Comparison of ENCODE assay signal across 15 cellular contexts in genomic region chr20:61449916-61450315, GRCh38.
A peak's percentile ranks its signal among the peaks of the same experiment; 100 is the strongest.
DNase-seq lines count a peak whose midpoint lies in the region; ATAC-seq and TF ChIP-seq lines count a peak whose summit lies in the region.
"Had no signal": no experiment of that assay in that cellular context is flagged by ENCODE, and none has a peak within 500 bp of the region (broad histone marks: within the 10 kb centered on the region; RNA-seq: fewer than 3 reads in every experiment).

No MANE protein-coding gene starts in this region.

- no peak overlapping the region for H3K27ac Mint-ChIP-seq in activated CD8-positive, alpha-beta T cell treated with anti-CD3 and anti-CD28 coated beads, Interleukin-2, amount 10 ng/mL, durations not matched to agents 7 days and 5 days
- H3K27ac Mint-ChIP-seq: CD8-positive, alpha-beta memory T cell had no signal

- CTCF ChIA-PET in activated CD8-positive, alpha-beta T cell treated with anti-CD3 and anti-CD28 coated beads, Interleukin-2, amount 10 ng/mL, durations not matched to agents 7 days and 5 days (lab: Charles Lee) = no interaction called here

- no peaks in the 10 kb centered on the region for H3F3A ChIP-seq in MM.1S (ENCODE audit: insufficient read depth, low read length)

- no peak overlapping the region for H3K27ac ChIP-seq in MM.1S (ENCODE audit: low read length)
- no peak overlapping the region for H3K27ac ChIP-seq in iPS-20b (ENCODE audit: low read length)
- H3K27ac ChIP-seq in thyroid gland = no peak overlapping the region
- H3K27ac ChIP-seq: BLaER1, RWPE1 had no signal

- 82 to 86% methylated on average over 2 of the region's 2 CpGs for WGBS in thyroid gland, 2 donors

- no peaks in the 10 kb centered on the region for H3K27me3 Mint-ChIP-seq in activated CD8-positive, alpha-beta T cell treated with anti-CD3 and anti-CD28 coated beads, Interleukin-2, amount 10 ng/mL, durations not matched to agents 7 days and 5 days (ENCODE audit: low read depth)

- no peak overlapping the region for H3K4me3 ChIP-seq in MM.1S (ENCODE audit: low read length)
- no peak overlapping the region for H3K4me3 ChIP-seq in iPS-20b (ENCODE audit: low read length)
- H3K4me3 ChIP-seq in thyroid gland (replicated peaks in 1 of 3) = no peak overlapping the region
- H3K4me3 ChIP-seq: BLaER1 had no signal

- H3K9ac ChIP-seq in MM.1S (ENCODE audit: low read length) = no peak overlapping the region
- peak overlapping the region; percentile 13; the same call in 1 of the 2 replicates for H3K9ac ChIP-seq in iPS-20b (ENCODE audit: low read depth, low read length)
- H3K9ac ChIP-seq: BLaER1 had no signal

- no peak for TF ChIP-seq POLR2A in thyroid gland (IDR thresholded peaks at IDR 0.05)

- H3K79me2 ChIP-seq in MM.1S (ENCODE audit: low read length) = no peaks in the 10 kb centered on the region

- H3K36me3 ChIP-seq in MM.1S (replicated peaks; ENCODE audit: insufficient read depth, low read length) = no peaks in the 10 kb centered on the region
- no peaks in the 10 kb centered on the region for H3K36me3 ChIP-seq in iPS-20b (ENCODE audit: insufficient read depth, low read depth, low read length)
- H3K36me3 ChIP-seq in thyroid gland = no peaks in the 10 kb centered on the region
- H3K36me3 ChIP-seq: BLaER1 had no signal

- intact Hi-C loops in thyroid gland (cut with DNase I) = no loop called here

- H3K4me1 ChIP-seq in MM.1S (ENCODE audit: low read length) (no peaks in the 10 kb centered on the region), iPS-20b (ENCODE audit: insufficient read depth, low read length) (peaks cover 34% of the 10 kb centered on the region), thyroid gland (no peaks in the 10 kb centered on the region)
- H3K4me1 ChIP-seq: BLaER1 had no signal

- H3K4me3 Mint-ChIP-seq in activated CD8-positive, alpha-beta T cell treated with anti-CD3 and anti-CD28 coated beads, Interleukin-2, amount 10 ng/mL, durations not matched to agents 7 days and 5 days = no peak overlapping the region
- H3K4me3 Mint-ChIP-seq: CD8-positive, alpha-beta memory T cell had no signal

- H3K27me3 ChIP-seq in MM.1S (replicated peaks; ENCODE audit: insufficient read depth, low read length) (peaks cover 54% of the 10 kb centered on the region), iPS-20b (ENCODE audit: insufficient read depth, low read length) (no peaks in the 10 kb centered on the region), thyroid gland (no peaks in the 10 kb centered on the region)
- H3K27me3 ChIP-seq: BLaER1 had no signal

- H2AFZ ChIP-seq in MM.1S (ENCODE audit: low read length) = no peak overlapping the region

- H4K20me1 ChIP-seq in MM.1S (ENCODE audit: insufficient read depth, low read length) = no peaks in the 10 kb centered on the region
- H4K20me1 ChIP-seq: BLaER1 had no signal

- H3K9me2 ChIP-seq in MM.1S (replicated peaks; ENCODE audit: insufficient read depth, low read length) = no peaks in the 10 kb centered on the region

- no peaks in the 10 kb centered on the region for H3K9me3 Mint-ChIP-seq in activated CD8-positive, alpha-beta T cell treated with anti-CD3 and anti-CD28 coated beads, Interleukin-2, amount 10 ng/mL, durations not matched to agents 7 days and 5 days (ENCODE audit: insufficient read depth)

- no peaks in the 10 kb centered on the region for H3K36me3 Mint-ChIP-seq in activated CD8-positive, alpha-beta T cell treated with anti-CD3 and anti-CD28 coated beads, Interleukin-2, amount 10 ng/mL, durations not matched to agents 7 days and 5 days (ENCODE audit: low read depth)
- H3K36me3 Mint-ChIP-seq: CD8-positive, alpha-beta memory T cell had no signal

- H3K4me1 Mint-ChIP-seq in activated CD8-positive, alpha-beta T cell treated with anti-CD3 and anti-CD28 coated beads, Interleukin-2, amount 10 ng/mL, durations not matched to agents 7 days and 5 days (ENCODE audit: low read depth) = no peaks in the 10 kb centered on the region
- H3K4me1 Mint-ChIP-seq: CD8-positive, alpha-beta memory T cell had no signal

- no peak for ATAC-seq in activated CD8-positive, alpha-beta T cell treated with anti-CD3 and anti-CD28 coated beads, Interleukin-2, amount 10 ng/mL, durations not matched to agents 7 days and 5 days

- POLR2A ChIA-PET in activated CD8-positive, alpha-beta T cell treated with anti-CD3 and anti-CD28 coated beads, Interleukin-2, amount 10 ng/mL, durations not matched to agents 7 days and 5 days (lab: Charles Lee) = no interaction called here

- H3K4me2 ChIP-seq in MM.1S (ENCODE audit: low read depth, low read length) = peak overlapping the region; percentile 28; the same call in 1 of the 2 replicates
- H3K4me2 ChIP-seq: BLaER1 had no signal

- peak; percentile 6 for DNase-seq in HK-2 (ENCODE audit: unreplicated experiment)
- DNase-seq in MM.1S = no peak
- DNase-seq in thyroid gland = no peak
- no peak for DNase-seq in activated CD8-positive, alpha-beta T cell treated with anti-CD3 and anti-CD28 coated beads, Interleukin-2, amount 10 ng/mL, durations not matched to agents 7 days and 5 days
- no peak for DNase-seq in activated CD4-positive, CD25-positive, alpha-beta regulatory T cell treated with anti-CD3 and anti-CD28 coated beads, Interleukin-2, amount 50 U/mL, for 72 hours
- no peak for DNase-seq in stimulated activated CD4-positive, alpha-beta T cell treated with anti-CD3 and anti-CD28 coated beads, Interleukin-4, amount 100 ng/mL, for 24 hours
- DNase-seq: CD8-positive, alpha-beta memory T cell; DMS 273 treated with DMSO at 0.1 percent for 48 hours; NCI-H1048; NCI-H146; NCI-H2081 treated with DMSO at 0.1 percent for 48 hours; NCI-H526 had no signal

- no peaks in the 10 kb centered on the region for H3K9me3 ChIP-seq in MM.1S (replicated peaks; ENCODE audit: insufficient read depth, low read length)
- no peaks in the 10 kb centered on the region for H3K9me3 ChIP-seq in iPS-20b (ENCODE audit: insufficient read depth, low read depth, low read length)
- no peaks in the 10 kb centered on the region for H3K9me3 ChIP-seq in thyroid gland
- H3K9me3 ChIP-seq: BLaER1 had no signal

- no peak for TF ChIP-seq CTCF in MM.1S (IDR thresholded peaks at IDR 0.05; ENCODE audit: low read length)
- no peak for TF ChIP-seq CTCF in thyroid gland (IDR thresholded peaks at IDR 0.05)
